29 cellular contexts compared by ENCODE assay signal in genomic region chr3:150271578-150271930, GRCh38.
"Had no signal": no experiment of that assay in that cellular context is flagged by ENCODE, and none has a peak within 500 bp of the region (broad histone marks: within the 10 kb centered on the region; RNA-seq: fewer than 3 reads in every experiment).

No MANE protein-coding gene starts in this region.

- H3K27me3 ChIP-seq: heart right ventricle, neural progenitor cell, right atrium auricular region, suprapubic skin, vagina had no signal

- H3K36me3 ChIP-seq: heart right ventricle, left ventricle myocardium inferior, lower lobe of right lung, neural progenitor cell, prostate gland, right atrium auricular region, suprapubic skin, vagina had no signal

- H3K4me3 ChIP-seq: heart right ventricle, left ventricle myocardium inferior, lower lobe of right lung, neural progenitor cell, prostate gland, right atrium auricular region, smooth muscle cell, suprapubic skin, vagina had no signal

- H3K27ac ChIP-seq: epithelial cell of prostate, heart right ventricle, left ventricle myocardium inferior, lower lobe of right lung, neural progenitor cell, prostate gland, right atrium auricular region, suprapubic skin, vagina had no signal

- H3K9me3 ChIP-seq: heart right ventricle, left ventricle myocardium inferior, lower lobe of right lung, prostate gland, right atrium auricular region, suprapubic skin, vagina had no signal

- H2AFZ ChIP-seq: neural progenitor cell had no signal

- H3K4me2 ChIP-seq: neural progenitor cell, smooth muscle cell had no signal

- ATAC-seq: esophagus mucosa; heart right ventricle; lower lobe of right lung; natural killer cell treated with Interleukin-12 subunit alpha and Interleukin-12 subunit beta and Interleukin-15 and Interleukin-18, amount 100 ng/mL, for 72 hours; sciatic nerve; stimulated activated naive CD8-positive, alpha-beta T cell treated with anti-CD3 and anti-CD28 coated beads, Interleukin-15, amount 100 ng/mL, for 72 hours had no signal

- DNase-seq: cortex of kidney; effector CD4-positive, alpha-beta T cell; foreskin melanocyte; glutamatergic neuron; heart right ventricle; hypothalamus; immature natural killer cell; islet precursor cell; kidney glomerular epithelial cell; left ventricle myocardium inferior; lower lobe of right lung; naive B cell; stimulated activated CD4-positive, alpha-beta T cell treated with anti-CD3 and anti-CD28 coated beads, Interleukin-12 subunit alpha, Interleukin-12 subunit beta, amount 100 ng/mL, for 4 hours; stimulated activated CD4-positive, alpha-beta T cell treated with anti-CD3 and anti-CD28 coated beads, Interleukin-1b, Interleukin-23, amount 100 ng/mL, for 48 hours; stimulated activated CD4-positive, alpha-beta T cell treated with anti-CD3 and anti-CD28 coated beads, Interleukin-4, amount 100 ng/mL, for 1 hour; stimulated activated CD8-positive, alpha-beta memory T cell treated with anti-CD3 and anti-CD28 coated beads, Interleukin-4, amount 100 ng/mL, for 48 hours; stimulated activated naive CD4-positive, alpha-beta T cell; stimulated activated naive CD8-positive, alpha-beta T cell treated with anti-CD3 and anti-CD28 coated beads, Interleukin-15, amount 100 ng/mL, for 72 hours; trophoblast cell had no signal

- H3K9ac ChIP-seq: neural progenitor cell had no signal

- H3K4me1 ChIP-seq: left ventricle myocardium inferior, lower lobe of right lung, neural progenitor cell, prostate gland, right atrium auricular region, suprapubic skin, vagina had no signal
